Comparison of ENCODE assay signal across 9 cellular contexts in genomic region chr19:18284710-18285430, GRCh38. TPM values are rescaled to one million over a fixed set of nuclear protein-coding genes. Genes with fewer than 3 reads are reported as not detected.
DNase-seq lines count a peak whose midpoint lies in the region; ATAC-seq and TF ChIP-seq lines count a peak whose summit lies in the region.
"Had no signal": no experiment of that assay in that cellular context is flagged by ENCODE, and none has a peak within 500 bp of the region (broad histone marks: within the 10 kb centered on the region; RNA-seq: fewer than 3 reads in every experiment).

No MANE protein-coding gene starts in this region.

- no peak overlapping the region for H3K4me3 ChIP-seq in CD8-positive, alpha-beta T cell (ENCODE audit: low read depth, low read length)
- no peak overlapping the region for H3K4me3 ChIP-seq in endodermal cell (ENCODE audit: low read length)
- no peak overlapping the region for H3K4me3 ChIP-seq in skin epidermis

- ATAC-seq in CD8-positive, alpha-beta T cell: no peak
- ATAC-seq in T-cell (replicated peaks in 1 of 4): no peak

- H3K4me3 Mint-ChIP-seq in CD8-positive, alpha-beta T cell: peak overlapping the region; percentile 66
- H3K4me3 Mint-ChIP-seq in T-cell (peak overlapping the region in 2 of 3 donors; percentile 24 to 46), endodermal cell (no peak overlapping the region)

- intact Hi-C loops in CD8-positive, alpha-beta T cell (cut with DNase I, micrococcal nuclease): loop anchor here in 1 of 2 experiments (5.0 kb wide), 1 partner anchor 302 kb away; the partner anchor contains the start of gene REX1BD

- H3K27ac Mint-ChIP-seq in CD8-positive, alpha-beta T cell: peak overlapping the region; percentile 88
- peak overlapping the region; percentile 90 to 94 for H3K27ac Mint-ChIP-seq in T-cell
- no peak overlapping the region for H3K27ac Mint-ChIP-seq in endodermal cell

- POLR2A ChIA-PET in CD8-positive, alpha-beta T cell (lab: Charles Lee): interaction anchor here (0.9 to 1.5 kb wide), 2 partner anchors 8 to 20 kb away, joined by 4 read pairs; no protein-coding TSS in a partner anchor
- POLR2A ChIA-PET in T-cell (lab: Charles Lee): no interaction called here
- POLR2A ChIA-PET in HEK293T (lab: Yijun Ruan, JAX): interaction anchor here (0.9 to 1.3 kb wide), 2 partner anchors 38 to 44 kb away, joined by 3 read pairs; partner anchors contain the start of gene LSM4

- H3K4me1 ChIP-seq in CD8-positive, alpha-beta T cell (ENCODE audit: insufficient read depth, low read length): peaks cover 31% of the 10 kb centered on the region
- H3K4me1 ChIP-seq in endodermal cell (ENCODE audit: control insufficient read depth, insufficient read depth, low read length): peaks cover 4% of the 10 kb centered on the region

- WGBS in endodermal cell (ENCODE audit: insufficient coverage in 1 of 2, insufficient read length in 1 of 2), 2 experiments: 89 to 97% methylated on average over 7 to 13 of the region's 13 CpGs

- no peaks in the 10 kb centered on the region for H3K9me3 ChIP-seq in CD8-positive, alpha-beta T cell (ENCODE audit: low read length)
- H3K9me3 ChIP-seq in endodermal cell (ENCODE audit: control insufficient read depth, low read length): no peaks in the 10 kb centered on the region

- peak in 1 of 7 experiments; percentile 32 for DNase-seq in CD8-positive, alpha-beta T cell
- DNase-seq in T-cell (no peak), endodermal cell (no peak), HuH-7 (ENCODE audit: low spot score) (no peak), NCI-H524 (lab: John Stamatoyannopoulos, UW) (no peak), NCI-H2227 (lab: John Stamatoyannopoulos, UW; ENCODE audit: unreplicated experiment) (no peak), HEK293T (ENCODE audit: extremely low spot score) (no peak)
- DNase-seq: DMS53 had no signal

- CTCF ChIA-PET in CD8-positive, alpha-beta T cell (lab: Charles Lee): no interaction called here
- CTCF ChIA-PET in T-cell (lab: Charles Lee) (no interaction called here), HEK293T (lab: Yijun Ruan, JAX) (no interaction called here)

- no peaks in the 10 kb centered on the region for H3K27me3 ChIP-seq in CD8-positive, alpha-beta T cell (ENCODE audit: insufficient read depth, low read length)
- H3K27me3 ChIP-seq in endodermal cell (ENCODE audit: control insufficient read depth, insufficient read depth, low read length, poor library complexity, severe bottlenecking): no peaks in the 10 kb centered on the region

- TF ChIP-seq CTCF in CD8-positive, alpha-beta T cell (IDR thresholded peaks at IDR 0.05): no peak
- TF ChIP-seq CTCF in endodermal cell (conservative IDR thresholded peaks at IDR 0.05): no peak

- peaks cover 37% of the 10 kb centered on the region for H3K4me1 Mint-ChIP-seq in CD8-positive, alpha-beta T cell (ENCODE audit: low read depth)
- H3K4me1 Mint-ChIP-seq in T-cell (peaks cover 34 to 50% (median 47%) of the 10 kb centered on the region in 3 donors), endodermal cell (peaks cover 12% of the 10 kb centered on the region)

- H3K36me3 Mint-ChIP-seq in CD8-positive, alpha-beta T cell: peaks cover 5% of the 10 kb centered on the region
- H3K36me3 Mint-ChIP-seq in T-cell (peaks cover under 1% of the 10 kb centered on the region), endodermal cell (ENCODE audit: low read depth) (no peaks in the 10 kb centered on the region)

- no peak overlapping the region for H3K9ac ChIP-seq in endodermal cell (ENCODE audit: extremely low read depth, low read length, poor library complexity, severe bottlenecking)

- H3K27me3 Mint-ChIP-seq in CD8-positive, alpha-beta T cell (ENCODE audit: low read depth): no peaks in the 10 kb centered on the region
- H3K27me3 Mint-ChIP-seq in T-cell (no peaks in the 10 kb centered on the region), endodermal cell (ENCODE audit: insufficient read depth) (no peaks in the 10 kb centered on the region)

- no peak overlapping the region for H3K27ac ChIP-seq in CD8-positive, alpha-beta T cell (ENCODE audit: low read depth, low read length)
- peak overlapping the region; percentile 29 for H3K27ac ChIP-seq in endodermal cell (ENCODE audit: low read depth, low read length)
- peak overlapping the region in 20 of 21 experiments; percentile 3 to 97 (median 66) for H3K27ac ChIP-seq in skin epidermis

- no peaks in the 10 kb centered on the region for H3K9me3 Mint-ChIP-seq in CD8-positive, alpha-beta T cell
- H3K9me3 Mint-ChIP-seq in T-cell: no peaks in the 10 kb centered on the region
- H3K9me3 Mint-ChIP-seq in endodermal cell: peaks cover 2% of the 10 kb centered on the region

- no peaks in the 10 kb centered on the region for H3K36me3 ChIP-seq in CD8-positive, alpha-beta T cell (ENCODE audit: insufficient read depth, low read length)
- no peaks in the 10 kb centered on the region for H3K36me3 ChIP-seq in endodermal cell (ENCODE audit: control insufficient read depth, insufficient read depth, low read length)

TF ChIP-seq in HEK293T, 16 proteins besides CTCF, POLR2A, EP300 and RAD21:
- TF ChIP-seq L3MBTL2 (conservative IDR thresholded peaks at IDR 0.05): no peak
- TF ChIP-seq HDGF (IDR thresholded peaks at IDR 0.05; ENCODE audit: borderline replicate concordance): no peak
- TF ChIP-seq FOXK2 (IDR thresholded peaks at IDR 0.05): no peak
- no peak for TF ChIP-seq SUZ12 (IDR thresholded peaks at IDR 0.05)

RNA-seq across cellular contexts. Expression of gene JUND, which starts 3.4 kb away (rescaled TPM):
- 1,000 to 10,000 TPM; 1,995 to 2,125 TPM for total RNA-seq in CD8-positive, alpha-beta T cell
- total RNA-seq in T-cell (1,000 to 10,000 TPM in 1 of 5 donors, 100 to 1,000 TPM in 4; 247 to 1,161 (median 272) TPM), endodermal cell (100 to 1,000 TPM; 112 to 148 TPM)
- 255 TPM for polyA plus RNA-seq in endodermal cell (2013, experiment 1 of 2)
- 262 TPM for polyA plus RNA-seq in endodermal cell (2013, experiment 2 of 2)

RNA-seq across cellular contexts. Expression of gene IQCN, which starts 10.6 kb away (rescaled TPM):
- total RNA-seq in CD8-positive, alpha-beta T cell: 10 to 100 TPM in 1 of 2 experiments, 1 to 10 TPM in 1; 7.6 to 10.4 TPM
- total RNA-seq in T-cell: 10 to 100 TPM in 2 of 5 donors, 1 to 10 TPM in 3; 4.1 to 42.8 (median 6.3) TPM
- total RNA-seq in endodermal cell: 1 to 10 TPM; 2.4 to 3.3 TPM
- polyA plus RNA-seq in endodermal cell (2013, experiment 1 of 2): 3.2 TPM
- polyA plus RNA-seq in endodermal cell (2013, experiment 2 of 2): 2.7 TPM

RNA-seq across cellular contexts. Expression of gene LSM4, which starts 38.0 kb away (rescaled TPM):
- total RNA-seq in CD8-positive, alpha-beta T cell: 10 to 100 TPM; 41.1 to 43.9 TPM
- total RNA-seq in T-cell (10 to 100 TPM; 58.5 to 82.7 (median 69.1) TPM), endodermal cell (100 to 1,000 TPM; 252 to 276 TPM)
- 273 TPM for polyA plus RNA-seq in endodermal cell (2013, experiment 1 of 2)
- polyA plus RNA-seq in endodermal cell (2013, experiment 2 of 2): 240 TPM

RNA-seq across cellular contexts. Expression of gene PGPEP1, which starts 55.5 kb away (rescaled TPM):
- 10 to 100 TPM; 20.0 to 25.2 TPM for total RNA-seq in CD8-positive, alpha-beta T cell
- total RNA-seq in T-cell (10 to 100 TPM; 35.7 to 52.6 (median 45.1) TPM), endodermal cell (1 to 10 TPM; 7.7 to 9.0 TPM)
- polyA plus RNA-seq in endodermal cell (2013, experiment 1 of 2): 56.3 TPM
- polyA plus RNA-seq in endodermal cell (2013, experiment 2 of 2): 66.8 TPM

RNA-seq across cellular contexts. Expression of gene PDE4C, which starts 58.6 kb away (rescaled TPM):
- total RNA-seq in CD8-positive, alpha-beta T cell: under 1 TPM in 1 of 2 experiments, not detected in 1; 0.71 TPM
- total RNA-seq in T-cell: not detected
- total RNA-seq in endodermal cell: 1 to 10 TPM; 1.1 to 2.4 TPM
- polyA plus RNA-seq in endodermal cell (2013, experiment 1 of 2): 0.93 TPM
- 1.1 TPM for polyA plus RNA-seq in endodermal cell (2013, experiment 2 of 2)

Comparison
In these comparisons a context has a peak if more than half of its experiments do, and no peak if none do; other contexts are left out.
1. POLR2A ChIA-PET loops: an anchor here in CD8-positive, alpha-beta T cell (0.9 to 1.5 kb wide) and HEK293T (0.9 to 1.3 kb wide); none called in T-cell.